Comparison of ENCODE assay signal across 1 cellular context in genomic region chr19:34962281-34962944, GRCh38.
TF ChIP-seq lines count a peak whose summit lies in the region.

No MANE protein-coding gene starts in this region.

TF ChIP-seq in HepG2, 621 proteins besides CTCF, POLR2A, EP300 and RAD21 (continued from another document):
- TF ChIP-seq ZSCAN12 (CRISPR knock-in tag; IDR thresholded peaks at IDR 0.05) (peak; percentile 59; the same call in 1 of the 2 replicates), ZNF264 (CRISPR knock-in tag; IDR thresholded peaks at IDR 0.05) (no peak), ZBTB14 (CRISPR knock-in tag; IDR thresholded peaks at IDR 0.05) (no peak), ZNF614 (CRISPR knock-in tag; IDR thresholded peaks at IDR 0.05; ENCODE audit: borderline replicate concordance) (0 out of 2 replicates have a peak, but pooled peaks have one; percentile 36), ARID5B (CRISPR knock-in tag; IDR thresholded peaks at IDR 0.05) (peak; percentile 40)
